Comparison of ENCODE assay signal across 33 cellular contexts in genomic region chr9:126661122-126661520, GRCh38. TPM values are rescaled to one million over a fixed set of nuclear protein-coding genes. Genes with fewer than 3 reads are reported as not detected.
"Had no signal": no experiment of that assay in that cellular context is flagged by ENCODE, and none has a peak within 500 bp of the region (broad histone marks: within the 10 kb centered on the region; RNA-seq: fewer than 3 reads in every experiment).

No MANE protein-coding gene starts in this region.

- H3K27ac ChIP-seq: epithelial cell of prostate, esophagus squamous epithelium, left ventricle myocardium inferior, ovary, tibial nerve had no signal

- H3K4me1 Mint-ChIP-seq: activated CD8-positive, alpha-beta memory T cell treated with anti-CD3 and anti-CD28 coated beads, Interleukin-2, amount 10 ng/mL, durations not matched to agents 7 days and 5 days; central memory CD8-positive, alpha-beta T cell had no signal

- ATAC-seq: activated CD8-positive, alpha-beta memory T cell treated with anti-CD3 and anti-CD28 coated beads, Interleukin-2, amount 10 ng/mL, durations not matched to agents 7 days and 5 days; activated CD8-positive, alpha-beta T cell treated with anti-CD3 and anti-CD28 coated beads, Interleukin-2, amount 10 ng/mL, durations not matched to agents 7 days and 5 days; activated naive CD4-positive, alpha-beta T cell treated with anti-CD3 and anti-CD28 coated beads, Interleukin-2, amount 50 U/mL, for 72 hours; sciatic nerve; stimulated activated naive B cell treated with anti-CD40 and anti-IgM and Interleukin-4, amounts not matched to agents 10 μg/mL and 1 μg/mL and 100 μg/mL, for 72 hours had no signal

- H3K36me3 ChIP-seq: esophagus squamous epithelium, left ventricle myocardium inferior, ovary, tibial nerve had no signal

- H3K9me3 ChIP-seq: esophagus squamous epithelium, left ventricle myocardium inferior, ovary, tibial nerve had no signal

- H3K27me3 ChIP-seq: ovary had no signal

- H3K4me3 ChIP-seq: esophagus squamous epithelium, left ventricle myocardium inferior, lung, ovary, skin epidermis, tibial nerve had no signal

- H3K9me3 Mint-ChIP-seq: activated naive CD4-positive, alpha-beta T cell treated with anti-CD3 and anti-CD28 coated beads, Interleukin-2, amount 50 U/mL, for 72 hours; activated T-helper 2 cell treated with anti-CD3 and anti-CD28 coated beads, Interferon-gamma antibody, Interleukin-2, Interleukin-4, amounts not matched to agents 10 μg/mL and 5 μg/mL and 100 μg/mL, durations not matched to agents 14 hours and 24 hours and 36 hours; central memory CD8-positive, alpha-beta T cell; nephron; stimulated activated naive B cell treated with anti-CD40 and anti-IgM and Interleukin-4, amounts not matched to agents 10 μg/mL and 1 μg/mL and 100 μg/mL, for 72 hours; WTC11 had no signal

- DNase-seq: activated CD4-positive, alpha-beta T cell treated with anti-CD3 and anti-CD28 coated beads for 1 hour; activated CD4-positive, alpha-beta T cell treated with anti-CD3 and anti-CD28 coated beads, Interleukin-2, amount 50 U/mL, for 1 hour; activated CD8-positive, alpha-beta memory T cell treated with anti-CD3 and anti-CD28 coated beads, Interleukin-2, amount 10 ng/mL, durations not matched to agents 7 days and 5 days; activated CD8-positive, alpha-beta T cell treated with anti-CD3 and anti-CD28 coated beads, Interleukin-2, amount 10 ng/mL, durations not matched to agents 7 days and 5 days; activated T-cell treated with anti-CD3 and anti-CD28 coated beads, Interleukin-2, amount 50 U/mL, for 48 hours; effector CD4-positive, alpha-beta T cell; esophagus squamous epithelium; foreskin melanocyte; left ventricle myocardium inferior; ovary; retina; stimulated activated CD4-positive, alpha-beta T cell treated with anti-CD3 and anti-CD28 coated beads, Interleukin-12 subunit alpha, Interleukin-12 subunit beta, amount 100 ng/mL, for 4 hours; stimulated activated CD4-positive, alpha-beta T cell treated with anti-CD3 and anti-CD28 coated beads, Interleukin-4, amount 100 ng/mL, for 4 hours; stimulated activated CD8-positive, alpha-beta memory T cell treated with anti-CD3 and anti-CD28 coated beads, Interleukin-4, amount 100 ng/mL, for 48 hours; stimulated activated naive B cell treated with anti-CD40 and anti-IgM and Interleukin-4, amounts not matched to agents 10 μg/mL and 1 μg/mL and 100 μg/mL, for 72 hours; T-helper 2 cell had no signal

- H3K36me3 Mint-ChIP-seq: activated CD8-positive, alpha-beta memory T cell treated with anti-CD3 and anti-CD28 coated beads, Interleukin-2, amount 10 ng/mL, durations not matched to agents 7 days and 5 days; activated naive CD4-positive, alpha-beta T cell treated with anti-CD3 and anti-CD28 coated beads, Interleukin-2, amount 50 U/mL, for 72 hours; stimulated activated naive B cell treated with anti-CD40 and anti-IgM and Interleukin-4, amounts not matched to agents 10 μg/mL and 1 μg/mL and 100 μg/mL, for 72 hours; WTC11 had no signal

- H3K27ac Mint-ChIP-seq: activated CD8-positive, alpha-beta memory T cell treated with anti-CD3 and anti-CD28 coated beads, Interleukin-2, amount 10 ng/mL, durations not matched to agents 7 days and 5 days; activated CD8-positive, alpha-beta T cell treated with anti-CD3 and anti-CD28 coated beads, Interleukin-2, amount 10 ng/mL, durations not matched to agents 7 days and 5 days; activated naive CD4-positive, alpha-beta T cell treated with anti-CD3 and anti-CD28 coated beads, Interleukin-2, amount 50 U/mL, for 72 hours; activated T-helper 2 cell treated with anti-CD3 and anti-CD28 coated beads, Interferon-gamma antibody, Interleukin-2, Interleukin-4, amounts not matched to agents 10 μg/mL and 5 μg/mL and 100 μg/mL, durations not matched to agents 14 hours and 24 hours and 36 hours; stimulated activated naive B cell treated with anti-CD40 and anti-IgM and Interleukin-4, amounts not matched to agents 10 μg/mL and 1 μg/mL and 100 μg/mL, for 72 hours had no signal

- FAIRE-seq: colon, endometrium, islet of Langerhans had no signal

- H3K4me3 Mint-ChIP-seq: activated CD8-positive, alpha-beta memory T cell treated with anti-CD3 and anti-CD28 coated beads, Interleukin-2, amount 10 ng/mL, durations not matched to agents 7 days and 5 days; activated CD8-positive, alpha-beta T cell treated with anti-CD3 and anti-CD28 coated beads, Interleukin-2, amount 10 ng/mL, durations not matched to agents 7 days and 5 days; central memory CD8-positive, alpha-beta T cell; nephron; stimulated activated naive B cell treated with anti-CD40 and anti-IgM and Interleukin-4, amounts not matched to agents 10 μg/mL and 1 μg/mL and 100 μg/mL, for 72 hours; WTC11 had no signal

RNA-seq across cellular contexts. Expression of gene LMX1B, which starts 47.4 kb away (rescaled TPM):
- total RNA-seq: activated CD8-positive, alpha-beta memory T cell treated with anti-CD3 and anti-CD28 coated beads, Interleukin-2, amount 10 ng/mL, durations not matched to agents 7 days and 5 days; activated CD8-positive, alpha-beta T cell treated with anti-CD3 and anti-CD28 coated beads, Interleukin-2, amount 10 ng/mL, durations not matched to agents 7 days and 5 days; activated naive CD4-positive, alpha-beta T cell treated with anti-CD3 and anti-CD28 coated beads, Interleukin-2, amount 50 U/mL, for 72 hours; activated T-helper 2 cell treated with anti-CD3 and anti-CD28 coated beads, Interferon-gamma antibody, Interleukin-2, Interleukin-4, amounts not matched to agents 10 μg/mL and 5 μg/mL and 100 μg/mL, durations not matched to agents 14 hours and 24 hours and 36 hours; bronchial epithelial cell; dermis blood vessel endothelial cell; temporal lobe; urinary bladder had no signal
